ENCODE assay signal across 8 cellular contexts in the genomic region with DNA sequence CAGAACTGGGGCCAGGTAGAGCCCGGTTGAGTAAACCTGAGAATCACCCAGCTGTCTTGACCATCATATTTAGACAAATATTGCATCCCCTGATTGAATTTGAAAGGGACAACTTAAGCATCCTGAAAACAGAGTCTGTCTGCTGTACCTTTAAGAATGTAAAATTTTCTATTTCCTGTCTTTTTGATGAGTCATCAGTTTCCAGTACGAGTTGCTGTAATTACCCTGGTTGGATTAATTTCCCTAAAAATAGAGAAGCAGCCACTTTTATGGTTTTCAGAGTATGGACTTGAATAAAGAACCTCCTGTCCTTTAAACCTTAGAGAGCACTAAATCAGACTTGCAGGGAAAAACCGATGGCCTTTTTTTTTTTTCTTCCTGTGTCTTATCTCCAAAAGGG.
DNase-seq lines count a peak whose midpoint lies in the region; TF ChIP-seq lines count a peak whose summit lies in the region.

No MANE protein-coding gene starts in this region.

- H3K4me3 ChIP-seq in astrocyte of the cerebellum (ENCODE audit: low read depth, low read length) (no peak overlapping the region), mucosa of rectum (ENCODE audit: low read length in 2 of 2) (no peak overlapping the region)

- TF ChIP-seq CTCF in astrocyte of the cerebellum (IDR thresholded peaks at IDR 0.05; ENCODE audit: low read depth, low read length, missing control alignments) = no peak

- peaks cover 3 to 5% of the 10 kb centered on the region in 2 donors for H3K36me3 ChIP-seq in mucosa of rectum (ENCODE audit: control insufficient read depth in 2 of 2, insufficient read depth in 2 of 2, low read length in 2 of 2)

- H3K9ac ChIP-seq in mucosa of rectum (ENCODE audit: low read depth in 1 of 2, low read length in 2 of 2) = peak overlapping the region in 1 of 2 donors; percentile 4

- peaks cover 6 to 7% of the 10 kb centered on the region in 2 donors for H3K4me1 ChIP-seq in mucosa of rectum (ENCODE audit: control insufficient read depth in 2 of 2, insufficient read depth in 2 of 2, low read length in 2 of 2)

- DNase-seq in ELR (ENCODE audit: low read depth) (peak; percentile 55), NAMALWA (ENCODE audit: low spot score) (peak; percentile 35), astrocyte of the cerebellum (ENCODE audit: low read depth) (peak; percentile 27), NCI-H345 (lab: John Stamatoyannopoulos, UW) (no peak), iPS-NIHi11 (ENCODE audit: low spot score) (no peak), NCI-H510A (lab: John Stamatoyannopoulos, UW) (no peak), NCI-H524 treated with DMSO at 0.1 percent for 48 hours (lab: John Stamatoyannopoulos, UW) (no peak)

- peak overlapping the region; percentile 61 to 75 for H3K27ac ChIP-seq in mucosa of rectum (ENCODE audit: low read depth in 2 of 2, low read length in 2 of 2)

- no peaks in the 10 kb centered on the region for H3K27me3 ChIP-seq in mucosa of rectum (ENCODE audit: control insufficient read depth in 2 of 2, insufficient read depth in 2 of 2, low read length in 2 of 2)

- in situ Hi-C loops in astrocyte of the cerebellum (cut with HindIII; ENCODE audit: low sequenced_read_pairs) = no loop called here

- H3K9me3 ChIP-seq in mucosa of rectum (ENCODE audit: control insufficient read depth in 2 of 2, low read length in 2 of 2) = no peaks in the 10 kb centered on the region

Comparison
In these comparisons a context has a peak if more than half of its experiments do, and no peak if none do; other contexts are left out.
1. DNase-seq: peak in ELR (single experiment), NAMALWA (single experiment) and astrocyte of the cerebellum (single experiment); none in NCI-H345 (single experiment), iPS-NIHi11 (single experiment), NCI-H510A (single experiment) and NCI-H524 treated with DMSO at 0.1 percent for 48 hours (single experiment).